Comparison of ENCODE assay signal across 10 cellular contexts in genomic region chr7:134892963-134893362, GRCh38.
DNase-seq lines count a peak whose midpoint lies in the region; ATAC-seq and TF ChIP-seq lines count a peak whose summit lies in the region.
"Had no signal": no experiment of that assay in that cellular context is flagged by ENCODE, and none has a peak within 500 bp of the region (broad histone marks: within the 10 kb centered on the region; RNA-seq: fewer than 3 reads in every experiment).

No MANE protein-coding gene starts in this region.

- peaks cover 4% of the 10 kb centered on the region for H3K27me3 Mint-ChIP-seq in brain

- H3K9me3 Mint-ChIP-seq in brain = peaks cover 10 to 20% (median 16%) of the 10 kb centered on the region in 5 experiments

- ATAC-seq in mucosa of descending colon (no peak), HG03378 (IDR thresholded peaks at IDR 0.05; ENCODE audit: unreplicated experiment) (no peak)
- ATAC-seq: naive thymus-derived CD8-positive, alpha-beta T cell had no signal

- intact Hi-C loops in mucosa of descending colon (cut with DNase I, micrococcal nuclease) = no loop called here

- peak overlapping the region; percentile 87 to 95 (median 92) for H3K4me3 Mint-ChIP-seq in brain

- DNase-seq in G401 (ENCODE audit: low spot score) (peak; percentile 47), iris pigment epithelial cell (ENCODE audit: low read depth) (peak; percentile 33), skeletal muscle cell (ENCODE audit: low read depth) (no peak), mucosa of descending colon (no peak), hippocampal formation (lab: John Stamatoyannopoulos, UW) (no peak), NCI-H187 (lab: John Stamatoyannopoulos, UW) (no peak)
- DNase-seq: activated T-cell treated with anti-CD3 and anti-CD28 coated beads, Interleukin-2, amount 50 U/mL, for 48 hours; naive thymus-derived CD8-positive, alpha-beta T cell had no signal

- peak overlapping the region; percentile 14 to 97 (median 94) for H3K27ac Mint-ChIP-seq in brain
- H3K27ac Mint-ChIP-seq: naive thymus-derived CD8-positive, alpha-beta T cell had no signal

- H3K4me3 ChIP-seq in skeletal muscle cell (ENCODE audit: low read depth, low read length) = peak overlapping the region; percentile 64
- no peak overlapping the region for H3K4me3 ChIP-seq in mucosa of descending colon

- peaks cover 56% of the 10 kb centered on the region for H3K4me1 Mint-ChIP-seq in brain

- in situ Hi-C loops in G401 (cut with HindIII; ENCODE audit: low sequenced_read_pairs) = no loop called here

- TF ChIP-seq CTCF in brain (conservative IDR thresholded peaks at IDR 0.05) (no peak), mucosa of descending colon (IDR thresholded peaks at IDR 0.05) (no peak)

- no peaks in the 10 kb centered on the region for H3K36me3 ChIP-seq in mucosa of descending colon (ENCODE audit: low read depth)

- H3K36me3 Mint-ChIP-seq in brain = peaks cover 40% of the 10 kb centered on the region

- H3K4me1 ChIP-seq in mucosa of descending colon (ENCODE audit: low read depth) = no peaks in the 10 kb centered on the region

- H3K9me3 ChIP-seq in mucosa of descending colon = peaks cover 8% of the 10 kb centered on the region

Comparison
In these comparisons a context has a peak if more than half of its experiments do, and no peak if none do; other contexts are left out.
1. DNase-seq: peak in G401 (single experiment) and iris pigment epithelial cell (single experiment); none in skeletal muscle cell (single experiment), mucosa of descending colon (0 of 3), hippocampal formation (0 of 2) and NCI-H187 (0 of 2).